8 cellular contexts compared by ENCODE assay signal in genomic region chr1:117605811-117606607, GRCh38.
A peak's percentile ranks its signal among the peaks of the same experiment; 100 is the strongest.
DNase-seq lines count a peak whose midpoint lies in the region; ATAC-seq lines count a peak whose summit lies in the region.

TENT5C (plus strand) TSS chr1:117606048; CDS start chr1:117622869, 16,821 bp downstream.

- peak; percentile 60 to 94 (median 88) for DNase-seq in C1 segment of cervical spinal cord (lab: John Stamatoyannopoulos, UW)
- DNase-seq in NCI-H524 treated with DMSO at 0.1 percent for 48 hours (lab: John Stamatoyannopoulos, UW) = peak; percentile 39
- peak; percentile 98 for DNase-seq in activated CD4-positive, alpha-beta T cell treated with anti-CD3 and anti-CD28 coated beads for 48 hours
- DNase-seq in cortex of kidney (lab: John Stamatoyannopoulos, UW) = peak; percentile 73
- peak; percentile 99 for DNase-seq in left kidney (ENCODE audit: low read depth, low spot score)
- peak; percentile 98 for DNase-seq in stimulated activated CD4-positive, alpha-beta T cell treated with anti-CD3 and anti-CD28 coated beads, Interleukin-1b, Interleukin-23, amount 100 ng/mL, for 4 hours (ENCODE audit: low read depth in 2 of 2)

- ATAC-seq in GM19328 (IDR thresholded peaks at IDR 0.05; ENCODE audit: unreplicated experiment) = peak; percentile 90
- ATAC-seq in HG03460 (IDR thresholded peaks at IDR 0.05; ENCODE audit: unreplicated experiment) = peak; percentile 84

Comparison
In these comparisons a context has a peak if more than half of its experiments do, and no peak if none do; other contexts are left out.
1. Peak in every context shown above with its lines: DNase-seq and ATAC-seq.
2. DNase-seq: peak in every context shown above with its lines; median percentile 99 in left kidney; 98 in activated CD4-positive, alpha-beta T cell treated with anti-CD3 and anti-CD28 coated beads for 48 hours; 98 in stimulated activated CD4-positive, alpha-beta T cell treated with anti-CD3 and anti-CD28 coated beads, Interleukin-1b, Interleukin-23, amount 100 ng/mL, for 4 hours; 88 in C1 segment of cervical spinal cord; 73 in cortex of kidney; 39 in NCI-H524 treated with DMSO at 0.1 percent for 48 hours.